Comparison of ENCODE assay signal across 15 cellular contexts in the genomic region with DNA sequence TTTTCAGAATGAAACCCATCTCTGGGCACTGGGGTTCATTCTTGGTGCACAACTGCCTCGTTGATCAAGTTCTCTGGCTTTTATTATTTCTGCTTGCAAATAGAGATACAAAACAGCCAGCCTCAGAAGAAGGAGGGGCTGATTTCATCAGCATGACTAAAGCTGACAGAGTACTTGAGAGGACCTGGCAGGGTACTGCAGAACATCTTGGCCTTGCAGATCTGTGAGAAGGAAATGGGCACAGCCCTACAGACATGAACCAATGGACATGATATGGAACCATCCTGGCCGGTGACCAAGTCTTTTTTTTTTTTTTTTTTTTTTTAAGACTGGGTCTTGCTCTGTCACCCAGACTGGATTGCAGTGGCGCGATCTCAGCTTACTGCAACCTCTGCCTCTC.
DNase-seq lines count a peak whose midpoint lies in the region; ATAC-seq and TF ChIP-seq lines count a peak whose summit lies in the region.
"Had no signal": no experiment of that assay in that cellular context is flagged by ENCODE, and none has a peak within 500 bp of the region (broad histone marks: within the 10 kb centered on the region; RNA-seq: fewer than 3 reads in every experiment).

No MANE protein-coding gene starts in this region.

- no peaks in the 10 kb centered on the region for H3K36me3 ChIP-seq in mammary epithelial cell (ENCODE audit: insufficient read depth, low read length)
- no peaks in the 10 kb centered on the region for H3K36me3 ChIP-seq in smooth muscle cell (ENCODE audit: low read depth)
- H3K36me3 ChIP-seq: prostate gland had no signal

- CTCF ChIA-PET in mammary epithelial cell (lab: Charles Lee; ENCODE audit: low non-redundant PET) = no interaction called here
- CTCF ChIA-PET in activated CD8-positive, alpha-beta T cell treated with anti-CD3 and anti-CD28 coated beads for 36 hours (lab: Charles Lee) = no interaction called here

- H3K36me3 Mint-ChIP-seq in activated CD8-positive, alpha-beta T cell treated with anti-CD3 and anti-CD28 coated beads for 36 hours (ENCODE audit: low read depth) = peaks cover 3% of the 10 kb centered on the region

- POLR2A ChIA-PET in activated CD8-positive, alpha-beta T cell treated with anti-CD3 and anti-CD28 coated beads for 36 hours (lab: Charles Lee) = no interaction called here

- no peak overlapping the region for H3K4me3 Mint-ChIP-seq in activated CD8-positive, alpha-beta T cell treated with anti-CD3 and anti-CD28 coated beads for 36 hours
- H3K4me3 Mint-ChIP-seq: activated T-cell treated with anti-CD3 and anti-CD28 coated beads, Interleukin-2, amount 50 U/mL, for 24 hours; CD14-positive monocyte; stimulated activated memory B cell treated with anti-CD40 and anti-IgM and Interleukin-4, amounts not matched to agents 10 μg/mL and 1 μg/mL and 100 μg/mL, for 72 hours had no signal

- H3K27me3 ChIP-seq in mammary epithelial cell (ENCODE audit: insufficient read depth, low read length) (no peaks in the 10 kb centered on the region), smooth muscle cell (ENCODE audit: low read depth) (no peaks in the 10 kb centered on the region)

- no peaks in the 10 kb centered on the region for H3K9me3 ChIP-seq in mammary epithelial cell (replicated peaks; ENCODE audit: insufficient read depth, low read length)
- H3K9me3 ChIP-seq in smooth muscle cell (replicated peaks; ENCODE audit: low read depth) = no peaks in the 10 kb centered on the region
- H3K9me3 ChIP-seq: prostate gland had no signal

- 65% methylated on average over 4 of the region's 4 CpGs for whole genome bisulfite sequencing in mammary epithelial cell (ENCODE audit: low coverage, missing lambda C conversion rate)
- 75% methylated on average over 4 of the region's 4 CpGs for WGBS in smooth muscle cell (ENCODE audit: low lambda C conversion rate)

- H3F3A ChIP-seq in smooth muscle cell (ENCODE audit: low read depth) = no peaks in the 10 kb centered on the region

- DNase-seq in AG09319 (ENCODE audit: extremely low read depth, low read depth) (peak; percentile 30), HS-5 (ENCODE audit: low read depth) (peak; percentile 20), mammary epithelial cell (peak; percentile 20), islet precursor cell (peak; percentile 52), glomerular visceral epithelial cell (ENCODE audit: extremely low spot score) (no peak), smooth muscle cell (lab: John Stamatoyannopoulos, UW; ENCODE audit: unreplicated experiment) (no peak), HT-29 (ENCODE audit: low spot score) (no peak)
- no peak for DNase-seq in activated CD8-positive, alpha-beta T cell treated with anti-CD3 and anti-CD28 coated beads for 36 hours
- DNase-seq: activated T-cell treated with anti-CD3 and anti-CD28 coated beads, Interleukin-2, amount 50 U/mL, for 24 hours; effector memory CD4-positive, alpha-beta T cell; stimulated activated CD4-positive, alpha-beta T cell treated with anti-CD3 and anti-CD28 coated beads, Interleukin-2, amount 100 ng/mL, for 48 hours had no signal

- H3K4me1 Mint-ChIP-seq in activated CD8-positive, alpha-beta T cell treated with anti-CD3 and anti-CD28 coated beads for 36 hours (ENCODE audit: low read depth) = no peaks in the 10 kb centered on the region
- H3K4me1 Mint-ChIP-seq: stimulated activated memory B cell treated with anti-CD40 and anti-IgM and Interleukin-4, amounts not matched to agents 10 μg/mL and 1 μg/mL and 100 μg/mL, for 72 hours had no signal

- H3K27ac ChIP-seq in mammary epithelial cell (ENCODE audit: insufficient read depth, low read depth, low read length) (no peak overlapping the region), smooth muscle cell (ENCODE audit: low read depth) (no peak overlapping the region)
- H3K27ac ChIP-seq: KMS-11, prostate gland had no signal

- H3K9ac ChIP-seq in mammary epithelial cell (ENCODE audit: insufficient read depth, low read length) (no peak overlapping the region), smooth muscle cell (ENCODE audit: low read depth) (no peak overlapping the region)
- H3K9ac ChIP-seq: KMS-11 had no signal

- H3K4me3 ChIP-seq in mammary epithelial cell (replicated peaks in 1 of 3; ENCODE audit: insufficient read depth in 1 of 3, low read depth in 2 of 3, low read length in 3 of 3) = no peak overlapping the region
- H3K4me3 ChIP-seq in smooth muscle cell = no peak overlapping the region
- H3K4me3 ChIP-seq: prostate gland had no signal

- H3K9me3 Mint-ChIP-seq in activated CD8-positive, alpha-beta T cell treated with anti-CD3 and anti-CD28 coated beads for 36 hours = no peaks in the 10 kb centered on the region
- H3K9me3 Mint-ChIP-seq: activated T-cell treated with anti-CD3 and anti-CD28 coated beads, Interleukin-2, amount 50 U/mL, for 24 hours; CD14-positive monocyte; stimulated activated memory B cell treated with anti-CD40 and anti-IgM and Interleukin-4, amounts not matched to agents 10 μg/mL and 1 μg/mL and 100 μg/mL, for 72 hours had no signal

- BruUV-seq in mammary epithelial cell (replicated peaks; lab: Mats Ljungman, UMichigan) = no TSS peak

- H3K79me2 ChIP-seq in mammary epithelial cell (ENCODE audit: insufficient read depth, low read length) (no peaks in the 10 kb centered on the region), smooth muscle cell (ENCODE audit: low read depth) (no peaks in the 10 kb centered on the region)

- no peak overlapping the region for H2AFZ ChIP-seq in mammary epithelial cell (ENCODE audit: low read depth, low read length)
- H2AFZ ChIP-seq in smooth muscle cell (ENCODE audit: low read depth) = no peak overlapping the region

- TF ChIP-seq CTCF in AG09319 (IDR thresholded peaks at IDR 0.05; ENCODE audit: low read depth, low read length) (no peak), mammary epithelial cell (conservative IDR thresholded peaks at IDR 0.05 in 1 of 2, IDR thresholded peaks at IDR 0.05 in 1 of 2; ENCODE audit: extremely low read depth in 1 of 2, insufficient read depth in 1 of 2, low read depth in 1 of 2, low read length in 2 of 2) (no peak), smooth muscle cell (IDR thresholded peaks at IDR 0.05; ENCODE audit: borderline replicate concordance, insufficient read depth, poor library complexity, severe bottlenecking) (no peak)
- TF ChIP-seq CTCF in activated CD8-positive, alpha-beta T cell treated with anti-CD3 and anti-CD28 coated beads for 36 hours (IDR thresholded peaks at IDR 0.05) = no peak

- intact Hi-C loops in mammary epithelial cell (cut with micrococcal nuclease) = no loop called here
- intact Hi-C loops in activated CD8-positive, alpha-beta T cell treated with anti-CD3 and anti-CD28 coated beads for 36 hours (cut with micrococcal nuclease) = no loop called here

- no peak for ATAC-seq in activated CD8-positive, alpha-beta T cell treated with anti-CD3 and anti-CD28 coated beads for 36 hours
- ATAC-seq: stimulated activated memory B cell treated with anti-CD40 and anti-IgM and Interleukin-4, amounts not matched to agents 10 μg/mL and 1 μg/mL and 100 μg/mL, for 72 hours had no signal

- H3K4me2 ChIP-seq in mammary epithelial cell (ENCODE audit: insufficient read depth, low read depth, low read length) = no peak overlapping the region
- H3K4me2 ChIP-seq in smooth muscle cell = no peak overlapping the region
- H3K4me2 ChIP-seq: KMS-11 had no signal

- in situ Hi-C loops in mammary epithelial cell (cut with MboI; ENCODE audit: low sequenced_read_pairs in 2 of 2) = no loop called here

- H3K27me3 Mint-ChIP-seq in activated CD8-positive, alpha-beta T cell treated with anti-CD3 and anti-CD28 coated beads for 36 hours = no peaks in the 10 kb centered on the region
- H3K27me3 Mint-ChIP-seq: activated T-cell treated with anti-CD3 and anti-CD28 coated beads, Interleukin-2, amount 50 U/mL, for 24 hours; stimulated activated memory B cell treated with anti-CD40 and anti-IgM and Interleukin-4, amounts not matched to agents 10 μg/mL and 1 μg/mL and 100 μg/mL, for 72 hours had no signal

- dilution Hi-C loops in mammary epithelial cell (cut with HindIII; ENCODE audit: low sequenced_read_pairs) = no loop called here

- H3K4me1 ChIP-seq in mammary epithelial cell (ENCODE audit: insufficient read depth, low read length) (peaks cover 2% of the 10 kb centered on the region), smooth muscle cell (ENCODE audit: low read depth) (no peaks in the 10 kb centered on the region)
- H3K4me1 ChIP-seq: prostate gland had no signal

- H4K20me1 ChIP-seq in mammary epithelial cell (ENCODE audit: insufficient read depth, low read length) = no peaks in the 10 kb centered on the region
- H4K20me1 ChIP-seq in smooth muscle cell (ENCODE audit: low read depth) = no peaks in the 10 kb centered on the region

- no peak overlapping the region for H3K27ac Mint-ChIP-seq in activated CD8-positive, alpha-beta T cell treated with anti-CD3 and anti-CD28 coated beads for 36 hours
- H3K27ac Mint-ChIP-seq: activated T-cell treated with anti-CD3 and anti-CD28 coated beads, Interleukin-2, amount 50 U/mL, for 24 hours; CD14-positive monocyte; stimulated activated memory B cell treated with anti-CD40 and anti-IgM and Interleukin-4, amounts not matched to agents 10 μg/mL and 1 μg/mL and 100 μg/mL, for 72 hours had no signal

Comparison
In these comparisons a context has a peak if more than half of its experiments do, and no peak if none do; other contexts are left out.
1. DNase-seq: peak in AG09319 (single experiment), HS-5 (single experiment), mammary epithelial cell (single experiment) and islet precursor cell (single experiment); none in glomerular visceral epithelial cell (single experiment), smooth muscle cell (single experiment), HT-29 (single experiment) and activated CD8-positive, alpha-beta T cell treated with anti-CD3 and anti-CD28 coated beads for 36 hours (single experiment).